In genomic region chr1:246788895-246789338, GRCh38 we compare ENCODE assay signal across 12 cellular contexts.
DNase-seq lines count a peak whose midpoint lies in the region; ATAC-seq and TF ChIP-seq lines count a peak whose summit lies in the region.
"Had no signal": no experiment of that assay in that cellular context is flagged by ENCODE, and none has a peak within 500 bp of the region (broad histone marks: within the 10 kb centered on the region; RNA-seq: fewer than 3 reads in every experiment).

No MANE protein-coding gene starts in this region.

- 3% methylated on average over 37 of the region's 37 CpGs for WGBS in urinary bladder

- in situ Hi-C loops in GM13976 (cut with MboI; ENCODE audit: low sequenced_read_pairs, unreplicated experiment): no loop called here

- H3K36me3 Mint-ChIP-seq in MCF 10A (ENCODE audit: insufficient read depth, unreplicated experiment): no peaks in the 10 kb centered on the region
- H3K36me3 Mint-ChIP-seq in glutamatergic neuron (ENCODE audit: unreplicated experiment): peaks cover 17% of the 10 kb centered on the region
- H3K36me3 Mint-ChIP-seq in nephron (ENCODE audit: low read depth): peaks cover 6% of the 10 kb centered on the region

- H3K36me3 ChIP-seq in breast epithelium (no peaks in the 10 kb centered on the region), urinary bladder (ENCODE audit: insufficient read depth) (no peaks in the 10 kb centered on the region)

- CTCF ChIA-PET in MCF 10A (lab: Yijun Ruan, JAX): no interaction called here

- BruUV-seq in MCF 10A (replicated peaks; lab: Mats Ljungman, UMichigan): no TSS peak

- no peak for TF ChIP-seq POLR2A in breast epithelium (IDR thresholded peaks at IDR 0.05)

- H3K4me3 ChIP-seq in breast epithelium: peak overlapping the region; percentile 29 to 61 (median 41)
- peak overlapping the region; percentile 34 for H3K4me3 ChIP-seq in urinary bladder (ENCODE audit: low read depth, low read length)

- H3K4me3 Mint-ChIP-seq in MCF 10A (ENCODE audit: unreplicated experiment) (no peak overlapping the region), glutamatergic neuron (ENCODE audit: unreplicated experiment) (peak overlapping the region; percentile 53), nephron (peak overlapping the region; percentile 65 to 71 (median 70))
- H3K4me3 Mint-ChIP-seq: memory B cell had no signal

- H3K27me3 ChIP-seq in breast epithelium: peaks cover 0 to 9% of the 10 kb centered on the region in 2 donors

- DNase-seq in breast epithelium (ENCODE audit: low spot score in 2 of 2): no peak
- no peak for DNase-seq in MCF 10A (ENCODE audit: unreplicated experiment)
- DNase-seq in glutamatergic neuron: no peak
- DNase-seq in GM13976 (ENCODE audit: low spot score): no peak
- DNase-seq in NCI-H2171 (lab: John Stamatoyannopoulos, UW): no peak
- DNase-seq: ACHN, NCI-H748 treated with DMSO at 0.1 percent for 48 hours had no signal

- TF ChIP-seq CTCF in breast epithelium (IDR thresholded peaks at IDR 0.05) (no peak), MCF 10A (IDR thresholded peaks at IDR 0.05; ENCODE audit: unreplicated experiment) (no peak), glutamatergic neuron (IDR thresholded peaks at IDR 0.05; ENCODE audit: partially characterized antibody, unreplicated experiment) (no peak), nephron (IDR thresholded peaks at IDR 0.05; ENCODE audit: unreplicated experiment in 3 of 3) (no peak), GM13976 (IDR thresholded peaks at IDR 0.05; ENCODE audit: borderline replicate concordance, control extremely low read depth, extremely low read depth, insufficient read depth, missing control alignments) (no peak)

- H3K27me3 Mint-ChIP-seq in MCF 10A (ENCODE audit: insufficient read depth, unreplicated experiment): no peaks in the 10 kb centered on the region
- H3K27me3 Mint-ChIP-seq in glutamatergic neuron (ENCODE audit: unreplicated experiment): peaks cover 26% of the 10 kb centered on the region
- H3K27me3 Mint-ChIP-seq in nephron (ENCODE audit: low read depth): peaks cover 4% of the 10 kb centered on the region

- ATAC-seq in GM18909 (IDR thresholded peaks at IDR 0.05; ENCODE audit: poor library complexity, unreplicated experiment): no peak

- no peaks in the 10 kb centered on the region for H3K4me1 ChIP-seq in breast epithelium
- peaks cover 4% of the 10 kb centered on the region for H3K4me1 ChIP-seq in urinary bladder (ENCODE audit: insufficient read depth)

- H3K4me1 Mint-ChIP-seq in MCF 10A (ENCODE audit: insufficient read depth, unreplicated experiment) (peaks cover 12% of the 10 kb centered on the region), glutamatergic neuron (ENCODE audit: low read depth, unreplicated experiment) (peaks cover 20% of the 10 kb centered on the region), nephron (peaks cover 34% of the 10 kb centered on the region)

- H3K9me3 Mint-ChIP-seq in MCF 10A (ENCODE audit: unreplicated experiment): no peaks in the 10 kb centered on the region
- peaks cover 22% of the 10 kb centered on the region for H3K9me3 Mint-ChIP-seq in glutamatergic neuron (ENCODE audit: unreplicated experiment)
- no peaks in the 10 kb centered on the region for H3K9me3 Mint-ChIP-seq in nephron

- intact Hi-C loops in breast epithelium (cut with DNase I; ENCODE audit: low total_unique reads): no loop called here
- intact Hi-C loops in MCF 10A (cut with micrococcal nuclease): no loop called here

- H3K27ac ChIP-seq in breast epithelium (no peak overlapping the region), urinary bladder (ENCODE audit: low read depth) (no peak overlapping the region)
- H3K27ac ChIP-seq: KMS-11 had no signal

- H3K27ac Mint-ChIP-seq in MCF 10A (ENCODE audit: low read depth, unreplicated experiment) (no peak overlapping the region), glutamatergic neuron (ENCODE audit: unreplicated experiment) (peak overlapping the region; percentile 52), nephron (peak overlapping the region; percentile 75 to 78 (median 78))
- H3K27ac Mint-ChIP-seq: memory B cell had no signal

- POLR2A ChIA-PET in MCF 10A (lab: Yijun Ruan, JAX): interaction anchor here (1.0 kb wide), 1 partner anchor 48 kb away, joined by 3 read pairs; no protein-coding TSS in a partner anchor

- H3K9me3 ChIP-seq in breast epithelium: no peaks in the 10 kb centered on the region
